ENCODE assay signal across 7 cellular contexts in genomic region chr14:22557846-22558220, GRCh38. TPM values are rescaled to one million over a fixed set of nuclear protein-coding genes. Genes with fewer than 3 reads are reported as not detected.
A peak's percentile ranks its signal among the peaks of the same experiment; 100 is the strongest.
DNase-seq lines count a peak whose midpoint lies in the region; TF ChIP-seq lines count a peak whose summit lies in the region.

No MANE protein-coding gene starts in this region.

- peak overlapping the region; percentile 88 for H3K27ac Mint-ChIP-seq in endothelial cell (ENCODE audit: unreplicated experiment)

- CTCF ChIA-PET in HEK293 (lab: Yijun Ruan, JAX) = interaction anchor here (0.7 to 1.0 kb wide), 5 partner anchors 12 to 295 kb away, joined by 3 to 5 read pairs (median 3); partner anchors contain the start of gene OR6J1

- peaks cover 12% of the 10 kb centered on the region for H3K27me3 Mint-ChIP-seq in endothelial cell (ENCODE audit: unreplicated experiment)

- TF ChIP-seq CTCF in HEK293 (tag by site-specific recombination; IDR thresholded peaks at IDR 0.05) (no peak), endothelial cell (IDR thresholded peaks at IDR 0.05; ENCODE audit: unreplicated experiment) (no peak), tibial nerve (IDR thresholded peaks at IDR 0.05) (no peak)

- H3K27ac ChIP-seq in HEK293 (ENCODE audit: extremely low read depth, low read depth, low read length) = no peak overlapping the region
- peak overlapping the region in 2 of 4 donors; percentile 17 to 90 for H3K27ac ChIP-seq in tibial nerve

- TF ChIP-seq POLR2A in tibial nerve (IDR thresholded peaks at IDR 0.05) = no peak

- H3K36me3 ChIP-seq in HEK293 (ENCODE audit: control insufficient read depth in 2 of 2, insufficient read depth in 1 of 2, low read length in 2 of 2) (peaks cover 0 to 2% of the 10 kb centered on the region in 2 experiments; a peak in 2 of 3 replicates), tibial nerve (no peaks in the 10 kb centered on the region)

- peaks cover 55% of the 10 kb centered on the region for H3K4me1 Mint-ChIP-seq in endothelial cell (ENCODE audit: unreplicated experiment)

- H3K27me3 ChIP-seq in tibial nerve = no peaks in the 10 kb centered on the region

- H3K4me3 ChIP-seq in HEK293 (ENCODE audit: low read depth, low read length) (no peak overlapping the region), tibial nerve (no peak overlapping the region)

- no peaks in the 10 kb centered on the region for H3K9me3 Mint-ChIP-seq in endothelial cell (ENCODE audit: unreplicated experiment)

- 94 to 96% methylated on average over 1 of the region's 1 CpG for WGBS in tibial nerve, 2 donors

- no peak for TF ChIP-seq EP300 in tibial nerve (IDR thresholded peaks at IDR 0.05)

- peaks cover 4% of the 10 kb centered on the region for H3K36me3 Mint-ChIP-seq in endothelial cell (ENCODE audit: low read depth, unreplicated experiment)

- H3K4me1 ChIP-seq in HEK293 (ENCODE audit: control insufficient read depth, insufficient read depth, low read length) (peaks cover 3% of the 10 kb centered on the region; the same call in 1 of the 2 replicates), tibial nerve (peaks cover 0 to 49% (median 24%) of the 10 kb centered on the region in 4 donors)

- POLR2A ChIA-PET in HEK293 (lab: Yijun Ruan, JAX) = interaction anchor here (0.6 kb wide), 1 partner anchor 444 kb away, joined by 4 read pairs; no protein-coding TSS in a partner anchor

- H3K9me3 ChIP-seq in HEK293 (ENCODE audit: control insufficient read depth, insufficient read depth, low read depth, low read length) = no peaks in the 10 kb centered on the region
- H3K9me3 ChIP-seq in tibial nerve = no peaks in the 10 kb centered on the region

- peak overlapping the region; percentile 71 for H3K4me3 Mint-ChIP-seq in endothelial cell (ENCODE audit: unreplicated experiment)

- DNase-seq in OCI-M1 (lab: John Stamatoyannopoulos, UW) (peak; percentile 29), endothelial cell (ENCODE audit: low spot score) (no peak), retina (peak; percentile 13), NCI-H2107 (lab: John Stamatoyannopoulos, UW) (no peak), kidney tubule cell (ENCODE audit: low spot score) (no peak), tibial nerve (ENCODE audit: low spot score in 2 of 2) (no peak)

TF ChIP-seq in HEK293, 187 proteins besides CTCF, POLR2A, EP300 and RAD21:
- no peak for TF ChIP-seq ZNF555 (tag by site-specific recombination; conservative IDR thresholded peaks at IDR 0.05)
- TF ChIP-seq ZSCAN4 (tag by site-specific recombination; IDR thresholded peaks at IDR 0.05) = peak; percentile 59; the same call in 1 of the 2 replicates

RNA-seq across cellular contexts. Expression of gene DAD1, which starts 31.2 kb away (rescaled TPM):
- total RNA-seq in endothelial cell (ENCODE audit: unreplicated experiment) (250 TPM), tibial nerve (100 to 1,000 TPM; 128 to 254 (median 198) TPM)

RNA-seq across cellular contexts. Expression of gene ABHD4, which starts 40.3 kb away (rescaled TPM):
- 77.7 TPM for total RNA-seq in endothelial cell (ENCODE audit: unreplicated experiment)
- total RNA-seq in tibial nerve = 10 to 100 TPM; 16.1 to 42.4 (median 31.9) TPM

Comparison
In these comparisons a context has a peak if more than half of its experiments do, and no peak if none do; other contexts are left out.
1. DNase-seq: peak in OCI-M1 (single experiment) and retina (single experiment); none in endothelial cell (single experiment), NCI-H2107 (single experiment), kidney tubule cell (single experiment) and tibial nerve (0 of 2).